ENCODE assay signal across 2 cellular contexts in genomic region chr2:216594081-216594480, GRCh38.
TF ChIP-seq lines count a peak whose summit lies in the region.

No MANE protein-coding gene starts in this region.

TF ChIP-seq in IMR-90, 13 proteins besides CTCF, POLR2A, EP300 and RAD21:
- TF ChIP-seq CEBPB (IDR thresholded peaks at IDR 0.05; ENCODE audit: low read depth, low read length) (peak; percentile 37; the same call in 1 of the 2 replicates), USF2 (IDR thresholded peaks at IDR 0.05; ENCODE audit: low read depth, low read length) (no peak), MAZ (IDR thresholded peaks at IDR 0.05; ENCODE audit: borderline replicate concordance, low read depth, low read length) (no peak), RFX5 (IDR thresholded peaks at IDR 0.05; ENCODE audit: low read depth, low read length) (no peak), MAFK (IDR thresholded peaks at IDR 0.05; ENCODE audit: low read depth, low read length) (no peak), BHLHE40 (IDR thresholded peaks at IDR 0.05; ENCODE audit: low read depth, low read length) (no peak)

TF ChIP-seq in HepG2, 621 proteins besides CTCF, POLR2A, EP300 and RAD21:
- no peak for TF ChIP-seq PHF21A (CRISPR knock-in tag; IDR thresholded peaks at IDR 0.05)
- TF ChIP-seq CEBPB (IDR thresholded peaks at IDR 0.05; ENCODE audit: borderline replicate concordance, low read depth, low read length): peak; percentile 59; the same call in 1 of the 2 replicates
TF ChIP-seq in HepG2: peak in this region for 1.
